Comparison of ENCODE assay signal across 2 cellular contexts in the genomic region with DNA sequence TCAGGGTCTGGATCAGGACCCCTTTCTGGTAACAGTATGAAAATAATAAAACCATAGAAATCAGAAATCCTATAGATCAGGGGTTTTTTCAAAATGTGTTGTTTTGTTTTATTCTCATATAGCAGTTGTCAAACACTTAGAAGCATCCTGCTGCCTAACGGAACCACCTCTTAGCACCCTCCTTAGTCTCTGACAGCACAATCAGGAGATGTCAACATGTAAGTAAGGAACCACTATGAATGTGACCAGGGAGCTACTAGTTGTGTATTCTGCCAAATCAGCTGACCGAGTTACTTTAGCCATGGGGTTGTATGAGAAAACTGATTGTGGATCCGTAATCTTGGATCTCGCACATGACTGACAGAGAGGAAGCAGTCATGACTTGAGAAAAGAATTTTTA.
TF ChIP-seq lines count a peak whose summit lies in the region.

No MANE protein-coding gene starts in this region.

TF ChIP-seq in SK-N-SH, 30 proteins besides CTCF, POLR2A, EP300 and RAD21 (continued from another document):
- TF ChIP-seq, protein P1, sequence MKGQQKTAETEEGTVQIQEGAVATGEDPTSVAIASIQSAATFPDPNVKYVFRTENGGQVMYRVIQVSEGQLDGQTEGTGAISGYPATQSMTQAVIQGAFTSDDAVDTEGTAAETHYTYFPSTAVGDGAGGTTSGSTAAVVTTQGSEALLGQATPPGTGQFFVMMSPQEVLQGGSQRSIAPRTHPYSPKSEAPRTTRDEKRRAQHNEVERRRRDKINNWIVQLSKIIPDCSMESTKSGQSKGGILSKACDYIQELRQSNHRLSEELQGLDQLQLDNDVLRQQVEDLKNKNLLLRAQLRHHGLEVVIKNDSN (IDR thresholded peaks at IDR 0.05; ENCODE audit: borderline replicate concordance, low read depth): no peak

TF ChIP-seq in SK-N-SH treated with all-trans-retinoic acid at 6 μM for 48 hours, 23 proteins besides CTCF, POLR2A, EP300 and RAD21 (continued from another document):
- TF ChIP-seq, protein P2, sequence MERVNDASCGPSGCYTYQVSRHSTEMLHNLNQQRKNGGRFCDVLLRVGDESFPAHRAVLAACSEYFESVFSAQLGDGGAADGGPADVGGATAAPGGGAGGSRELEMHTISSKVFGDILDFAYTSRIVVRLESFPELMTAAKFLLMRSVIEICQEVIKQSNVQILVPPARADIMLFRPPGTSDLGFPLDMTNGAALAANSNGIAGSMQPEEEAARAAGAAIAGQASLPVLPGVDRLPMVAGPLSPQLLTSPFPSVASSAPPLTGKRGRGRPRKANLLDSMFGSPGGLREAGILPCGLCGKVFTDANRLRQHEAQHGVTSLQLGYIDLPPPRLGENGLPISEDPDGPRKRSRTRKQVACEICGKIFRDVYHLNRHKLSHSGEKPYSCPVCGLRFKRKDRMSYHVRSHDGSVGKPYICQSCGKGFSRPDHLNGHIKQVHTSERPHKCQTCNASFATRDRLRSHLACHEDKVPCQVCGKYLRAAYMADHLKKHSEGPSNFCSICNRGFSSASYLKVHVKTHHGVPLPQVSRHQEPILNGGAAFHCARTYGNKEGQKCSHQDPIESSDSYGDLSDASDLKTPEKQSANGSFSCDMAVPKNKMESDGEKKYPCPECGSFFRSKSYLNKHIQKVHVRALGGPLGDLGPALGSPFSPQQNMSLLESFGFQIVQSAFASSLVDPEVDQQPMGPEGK (CRISPR knock-in tag; IDR thresholded peaks at IDR 0.05; ENCODE audit: borderline replicate concordance): no peak
- no peak for TF ChIP-seq TCF4 (CRISPR knock-in tag; IDR thresholded peaks at IDR 0.05; ENCODE audit: borderline replicate concordance)
- TF ChIP-seq ARNTL (CRISPR knock-in tag; IDR thresholded peaks at IDR 0.05; ENCODE audit: borderline replicate concordance, low read depth): no peak
- TF ChIP-seq GLIS3 (CRISPR knock-in tag; IDR thresholded peaks at IDR 0.05): no peak
- no peak for TF ChIP-seq PPARA (CRISPR knock-in tag; IDR thresholded peaks at IDR 0.05; ENCODE audit: borderline replicate concordance)
- TF ChIP-seq ZFP3 (CRISPR knock-in tag; IDR thresholded peaks at IDR 0.05): no peak
- TF ChIP-seq, protein P3, sequence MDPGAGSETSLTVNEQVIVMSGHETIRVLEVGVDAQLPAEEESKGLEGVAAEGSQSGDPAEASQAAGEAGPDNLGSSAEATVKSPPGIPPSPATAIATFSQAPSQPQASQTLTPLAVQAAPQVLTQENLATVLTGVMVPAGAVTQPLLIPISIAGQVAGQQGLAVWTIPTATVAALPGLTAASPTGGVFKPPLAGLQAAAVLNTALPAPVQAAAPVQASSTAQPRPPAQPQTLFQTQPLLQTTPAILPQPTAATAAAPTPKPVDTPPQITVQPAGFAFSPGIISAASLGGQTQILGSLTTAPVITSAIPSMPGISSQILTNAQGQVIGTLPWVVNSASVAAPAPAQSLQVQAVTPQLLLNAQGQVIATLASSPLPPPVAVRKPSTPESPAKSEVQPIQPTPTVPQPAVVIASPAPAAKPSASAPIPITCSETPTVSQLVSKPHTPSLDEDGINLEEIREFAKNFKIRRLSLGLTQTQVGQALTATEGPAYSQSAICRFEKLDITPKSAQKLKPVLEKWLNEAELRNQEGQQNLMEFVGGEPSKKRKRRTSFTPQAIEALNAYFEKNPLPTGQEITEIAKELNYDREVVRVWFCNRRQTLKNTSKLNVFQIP (CRISPR knock-in tag; IDR thresholded peaks at IDR 0.05; ENCODE audit: borderline replicate concordance, low read depth): no peak
- TF ChIP-seq SNAI2 (CRISPR knock-in tag; IDR thresholded peaks at IDR 0.05): no peak
- TF ChIP-seq ZC3H10 (CRISPR knock-in tag; IDR thresholded peaks at IDR 0.05): no peak
- TF ChIP-seq, protein P4, sequence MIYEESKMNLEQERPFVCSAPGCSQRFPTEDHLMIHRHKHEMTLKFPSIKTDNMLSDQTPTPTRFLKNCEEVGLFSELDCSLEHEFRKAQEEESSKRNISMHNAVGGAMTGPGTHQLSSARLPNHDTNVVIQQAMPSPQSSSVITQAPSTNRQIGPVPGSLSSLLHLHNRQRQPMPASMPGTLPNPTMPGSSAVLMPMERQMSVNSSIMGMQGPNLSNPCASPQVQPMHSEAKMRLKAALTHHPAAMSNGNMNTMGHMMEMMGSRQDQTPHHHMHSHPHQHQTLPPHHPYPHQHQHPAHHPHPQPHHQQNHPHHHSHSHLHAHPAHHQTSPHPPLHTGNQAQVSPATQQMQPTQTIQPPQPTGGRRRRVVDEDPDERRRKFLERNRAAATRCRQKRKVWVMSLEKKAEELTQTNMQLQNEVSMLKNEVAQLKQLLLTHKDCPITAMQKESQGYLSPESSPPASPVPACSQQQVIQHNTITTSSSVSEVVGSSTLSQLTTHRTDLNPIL (CRISPR knock-in tag; IDR thresholded peaks at IDR 0.05; ENCODE audit: low read depth): no peak
- TF ChIP-seq, protein P5, sequence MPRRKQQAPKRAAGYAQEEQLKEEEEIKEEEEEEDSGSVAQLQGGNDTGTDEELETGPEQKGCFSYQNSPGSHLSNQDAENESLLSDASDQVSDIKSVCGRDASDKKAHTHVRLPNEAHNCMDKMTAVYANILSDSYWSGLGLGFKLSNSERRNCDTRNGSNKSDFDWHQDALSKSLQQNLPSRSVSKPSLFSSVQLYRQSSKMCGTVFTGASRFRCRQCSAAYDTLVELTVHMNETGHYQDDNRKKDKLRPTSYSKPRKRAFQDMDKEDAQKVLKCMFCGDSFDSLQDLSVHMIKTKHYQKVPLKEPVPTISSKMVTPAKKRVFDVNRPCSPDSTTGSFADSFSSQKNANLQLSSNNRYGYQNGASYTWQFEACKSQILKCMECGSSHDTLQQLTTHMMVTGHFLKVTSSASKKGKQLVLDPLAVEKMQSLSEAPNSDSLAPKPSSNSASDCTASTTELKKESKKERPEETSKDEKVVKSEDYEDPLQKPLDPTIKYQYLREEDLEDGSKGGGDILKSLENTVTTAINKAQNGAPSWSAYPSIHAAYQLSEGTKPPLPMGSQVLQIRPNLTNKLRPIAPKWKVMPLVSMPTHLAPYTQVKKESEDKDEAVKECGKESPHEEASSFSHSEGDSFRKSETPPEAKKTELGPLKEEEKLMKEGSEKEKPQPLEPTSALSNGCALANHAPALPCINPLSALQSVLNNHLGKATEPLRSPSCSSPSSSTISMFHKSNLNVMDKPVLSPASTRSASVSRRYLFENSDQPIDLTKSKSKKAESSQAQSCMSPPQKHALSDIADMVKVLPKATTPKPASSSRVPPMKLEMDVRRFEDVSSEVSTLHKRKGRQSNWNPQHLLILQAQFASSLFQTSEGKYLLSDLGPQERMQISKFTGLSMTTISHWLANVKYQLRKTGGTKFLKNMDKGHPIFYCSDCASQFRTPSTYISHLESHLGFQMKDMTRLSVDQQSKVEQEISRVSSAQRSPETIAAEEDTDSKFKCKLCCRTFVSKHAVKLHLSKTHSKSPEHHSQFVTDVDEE (CRISPR knock-in tag; IDR thresholded peaks at IDR 0.05): no peak
- no peak for TF ChIP-seq CSDC2 (CRISPR knock-in tag; IDR thresholded peaks at IDR 0.05)
- TF ChIP-seq ISL1 (CRISPR knock-in tag; IDR thresholded peaks at IDR 0.05): no peak
- no peak for TF ChIP-seq ZNF8 (CRISPR knock-in tag; IDR thresholded peaks at IDR 0.05)
- no peak for TF ChIP-seq RARB (CRISPR knock-in tag; IDR thresholded peaks at IDR 0.05)
- TF ChIP-seq OSR1 (CRISPR knock-in tag; IDR thresholded peaks at IDR 0.05): no peak
